8 cellular contexts compared by ENCODE assay signal in the genomic region with DNA sequence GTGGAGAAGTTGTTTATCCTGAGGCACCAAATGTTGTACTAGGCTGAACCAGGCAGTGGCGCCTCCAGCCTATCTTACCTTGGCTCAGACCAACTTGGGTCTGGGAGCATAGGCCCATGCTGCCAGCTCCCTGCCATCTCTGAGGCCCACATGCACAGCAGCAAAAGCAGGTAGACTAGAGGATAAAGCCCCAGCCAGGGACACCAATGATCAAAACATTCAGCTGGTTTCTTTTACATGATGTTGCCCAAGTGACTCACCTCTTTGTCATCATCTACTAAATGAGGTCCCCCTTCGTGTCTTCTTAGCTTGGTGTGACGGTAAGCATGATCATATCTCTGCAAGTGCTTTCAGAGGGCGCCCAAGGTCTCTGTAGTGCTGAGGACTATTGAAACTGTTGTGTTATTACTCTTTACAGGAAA.
DNase-seq lines count a peak whose midpoint lies in the region; TF ChIP-seq lines count a peak whose summit lies in the region.

No MANE protein-coding gene starts in this region.

- no peaks in the 10 kb centered on the region for H3K79me2 ChIP-seq in H9 (ENCODE audit: insufficient read depth, low read length)
- no peaks in the 10 kb centered on the region for H3K79me2 ChIP-seq in osteoblast (ENCODE audit: insufficient read depth, low read length)
- no peaks in the 10 kb centered on the region for H3K79me2 ChIP-seq in PC-9 (ENCODE audit: low read depth)

- H3K23me2 ChIP-seq in H9 (ENCODE audit: insufficient read length, low read depth, low read length, poor library complexity, severe bottlenecking) = no peaks in the 10 kb centered on the region

- no peak overlapping the region for H3K23ac ChIP-seq in H9 (ENCODE audit: insufficient read length, low read depth, low read length)

- H3K4me1 ChIP-seq in H9 (ENCODE audit: insufficient read depth, low read length) (no peaks in the 10 kb centered on the region), osteoblast (ENCODE audit: insufficient read depth, low read length) (peaks cover 10% of the 10 kb centered on the region), PC-9 (replicated peaks; ENCODE audit: insufficient read depth) (no peaks in the 10 kb centered on the region)

- H3K36me3 ChIP-seq in osteoblast (ENCODE audit: insufficient read depth, low read length) (no peaks in the 10 kb centered on the region), PC-9 (ENCODE audit: low read depth) (no peaks in the 10 kb centered on the region)

- H3K4me3 ChIP-seq in osteoblast (ENCODE audit: insufficient read depth, low read length) (no peak overlapping the region), PC-9 (no peak overlapping the region)

- no peak overlapping the region for H3K27ac ChIP-seq in H9 (ENCODE audit: insufficient read length, low read depth, low read length)
- H3K27ac ChIP-seq in osteoblast (ENCODE audit: low read depth, low read length) = no peak overlapping the region
- no peak overlapping the region for H3K27ac ChIP-seq in substantia nigra (ENCODE audit: low read depth, low read length, poor library complexity, severe bottlenecking)
- H3K27ac ChIP-seq in PC-9 = no peak overlapping the region

- H3T11ph ChIP-seq in H9 (ENCODE audit: low read length) = no peak overlapping the region

- no peaks in the 10 kb centered on the region for H3K36me3 Mint-ChIP-seq in H9 (ENCODE audit: insufficient read depth in 1 of 3, low read depth in 3 of 3)

- H2BK20ac ChIP-seq in H9 (ENCODE audit: low read depth, low read length, poor library complexity, severe bottlenecking) = no peak overlapping the region

- no peak overlapping the region for H4K5ac ChIP-seq in H9 (ENCODE audit: insufficient read length, low read depth, low read length)

- no peaks in the 10 kb centered on the region for H3K79me1 ChIP-seq in H9 (ENCODE audit: insufficient read depth, low read depth, low read length, poor library complexity, severe bottlenecking)

- H3K27me3 ChIP-seq in H9 (ENCODE audit: insufficient read depth, low read length) (no peaks in the 10 kb centered on the region), osteoblast (ENCODE audit: insufficient read depth, low read length) (no peaks in the 10 kb centered on the region), PC-9 (ENCODE audit: insufficient read depth, low read depth) (peaks cover 68% of the 10 kb centered on the region)

- peaks cover 3 to 5% of the 10 kb centered on the region in 2 experiments; a peak in 3 of 4 replicates for H3K4me1 Mint-ChIP-seq in H9

- CTCF ChIA-PET in PC-9 (lab: Charles Lee) = no interaction called here

- H2BK5ac ChIP-seq in H9 (ENCODE audit: insufficient read length, low read length) = no peak overlapping the region

- no peak overlapping the region for H2BK120ac ChIP-seq in H9 (ENCODE audit: low read depth, low read length, poor library complexity, severe bottlenecking)

- no peak overlapping the region for H3K4me2 ChIP-seq in H9 (ENCODE audit: insufficient read depth, insufficient read length, low read length)
- H3K4me2 ChIP-seq in osteoblast (ENCODE audit: insufficient read depth, low read length) = no peak overlapping the region
- no peak overlapping the region for H3K4me2 ChIP-seq in PC-9

- no peak overlapping the region for H2AFZ ChIP-seq in H9 (ENCODE audit: low read length)
- peak overlapping the region; percentile 34 for H2AFZ ChIP-seq in osteoblast (ENCODE audit: low read length)
- H2AFZ ChIP-seq in PC-9 = no peak overlapping the region

- no peak overlapping the region for H4K8ac ChIP-seq in H9 (replicated peaks; ENCODE audit: insufficient read length, low read depth, low read length)

- H3K9me3 Mint-ChIP-seq in H9 = no peaks in the 10 kb centered on the region

- H3K18ac ChIP-seq in H9 (ENCODE audit: insufficient read length, low read depth, low read length) = no peak overlapping the region

- no peaks in the 10 kb centered on the region for H3K9me2 ChIP-seq in PC-9 (ENCODE audit: insufficient read depth)

- DNase-seq in NK-92 treated with Interleukin-12 subunit alpha and Interleukin-12 subunit beta, amount 100 ng/mL, for 24 hours (lab: John Stamatoyannopoulos, UW) = peak; percentile 75
- no peak for DNase-seq in NK-92 (lab: John Stamatoyannopoulos, UW; ENCODE audit: unreplicated experiment)
- DNase-seq in H9 = no peak
- DNase-seq in NCI-H69 (lab: John Stamatoyannopoulos, UW) = peak; percentile 42
- peak; percentile 38 for DNase-seq in osteoblast (ENCODE audit: insufficient read length, low spot score, missing footprints)
- DNase-seq in NCI-H345 (lab: John Stamatoyannopoulos, UW) = no peak
- no peak for DNase-seq in substantia nigra (lab: John Stamatoyannopoulos, UW)
- no peak for DNase-seq in PC-9

- no peak overlapping the region for H3K56ac ChIP-seq in H9 (ENCODE audit: insufficient read length, low read depth, low read length)

- H2BK12ac ChIP-seq in H9 (ENCODE audit: insufficient read length, low read depth, low read length) = no peak overlapping the region

- H3K9me3 ChIP-seq in H9 (ENCODE audit: control insufficient read depth, low read depth, low read length) (no peaks in the 10 kb centered on the region), osteoblast (ENCODE audit: low read depth, low read length) (no peaks in the 10 kb centered on the region), PC-9 (ENCODE audit: insufficient read depth, low read depth) (no peaks in the 10 kb centered on the region)

- H3K27me3 Mint-ChIP-seq in H9 (ENCODE audit: low read depth) = peaks cover 2% of the 10 kb centered on the region

- no peak overlapping the region for H2BK15ac ChIP-seq in H9 (ENCODE audit: low read depth, low read length)

- BruUV-seq in PC-9 (replicated peaks; lab: Mats Ljungman, UMichigan) = no TSS peak

- WGBS in H9 (ENCODE audit: extremely low coverage, insufficient read length, low lambda C conversion rate) = no CpG with 5 or more reads among the region's 4 CpGs

- H4K20me1 ChIP-seq in H9 (ENCODE audit: control insufficient read depth, insufficient read depth, insufficient read length) (no peaks in the 10 kb centered on the region), osteoblast (ENCODE audit: insufficient read depth, low read length) (no peaks in the 10 kb centered on the region), PC-9 (ENCODE audit: insufficient read depth) (no peaks in the 10 kb centered on the region)

- H2AK5ac ChIP-seq in H9 (ENCODE audit: insufficient read length, low read length) = no peak overlapping the region

- TF ChIP-seq CTCF in H9 (conservative IDR thresholded peaks at IDR 0.05) (peak; percentile 46; the same call in 2 of the 3 replicates), osteoblast (IDR thresholded peaks at IDR 0.05; ENCODE audit: extremely low read depth, low read depth, low read length) (peak; percentile 16), PC-9 (conservative IDR thresholded peaks at IDR 0.05) (no peak)

- H3K4me3 Mint-ChIP-seq in H9 = no peak overlapping the region

- H3F3A ChIP-seq in PC-9 (ENCODE audit: insufficient read depth, low read depth) = no peaks in the 10 kb centered on the region

- H3K14ac ChIP-seq in H9 (ENCODE audit: insufficient read depth, low read length) = no peak overlapping the region

- intact Hi-C loops in PC-9 (cut with micrococcal nuclease; ENCODE audit: unreplicated experiment) = no loop called here

- no peak overlapping the region for H3K9ac ChIP-seq in H9 (ENCODE audit: extremely low read depth, insufficient read length, low read length)

- H3K4ac ChIP-seq in H9 (ENCODE audit: low read depth, low read length) = no peak overlapping the region

- H3K27ac Mint-ChIP-seq in H9 = no peak overlapping the region

- no peak overlapping the region for H4K91ac ChIP-seq in H9 (ENCODE audit: insufficient read length, low read depth, low read length)

- POLR2A ChIA-PET in PC-9 (lab: Charles Lee; ENCODE audit: unreplicated experiment) = no interaction called here

Comparison
In these comparisons a context has a peak if more than half of its experiments do, and no peak if none do; other contexts are left out.
1. DNase-seq: peak in NK-92 treated with Interleukin-12 subunit alpha and Interleukin-12 subunit beta, amount 100 ng/mL, for 24 hours (single experiment), NCI-H69 (single experiment) and osteoblast (single experiment); none in NK-92 (single experiment), H9 (single experiment), NCI-H345 (single experiment), substantia nigra (0 of 49) and PC-9 (0 of 2).